In the genomic region with DNA sequence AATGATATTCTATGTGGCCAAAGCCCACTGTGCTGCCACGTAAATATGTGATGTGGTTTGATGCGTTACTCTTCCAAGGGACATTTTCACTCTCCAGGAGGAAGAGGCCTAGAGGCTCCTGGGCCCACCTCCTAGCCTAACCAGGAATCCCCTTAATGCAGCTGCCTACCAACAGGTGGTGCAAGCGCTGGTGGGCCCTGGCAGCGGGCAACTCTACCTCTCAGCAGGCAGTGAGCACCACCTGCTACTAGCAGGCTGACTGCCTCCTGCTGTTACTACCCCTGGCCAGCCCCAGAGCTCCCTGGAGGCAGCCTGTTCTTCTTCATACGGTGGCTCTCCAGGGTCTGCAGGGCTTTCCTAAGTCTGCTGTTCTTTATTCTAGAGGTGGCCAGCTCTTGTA, we compare ENCODE assay signal across 19 cellular contexts.
"Had no signal": no experiment of that assay in that cellular context is flagged by ENCODE, and none has a peak within 500 bp of the region (broad histone marks: within the 10 kb centered on the region; RNA-seq: fewer than 3 reads in every experiment).

No MANE protein-coding gene starts in this region.

- ATAC-seq: activated CD8-positive, alpha-beta T cell treated with anti-CD3 and anti-CD28 coated beads, Interleukin-2, amount 10 ng/mL, durations not matched to agents 7 days and 5 days; activated naive CD4-positive, alpha-beta T cell treated with anti-CD3 and anti-CD28 coated beads, Interleukin-2, amount 50 U/mL, for 72 hours; activated T-cell treated with anti-CD3 and anti-CD28 coated beads, Interleukin-2, amount 50 U/mL, for 72 hours; esophagus mucosa; natural killer cell; right cardiac atrium had no signal

- H3K4me1 ChIP-seq: tibial artery, uterus had no signal

- H3K36me3 ChIP-seq: tibial artery, uterus had no signal

- H3K27ac ChIP-seq: tibial artery, uterus had no signal

- FAIRE-seq: colon, endometrium, small intestine had no signal

- DNase-seq: activated CD4-positive, alpha-beta T cell treated with anti-CD3 and anti-CD28 coated beads, Interleukin-2, amount 10 ng/mL, durations not matched to agents 24 days and 14 days; activated CD8-positive, alpha-beta memory T cell treated with anti-CD3 and anti-CD28 coated beads, Interleukin-2, amount 50 U/mL, for 4 hours; activated CD8-positive, alpha-beta T cell treated with anti-CD3 and anti-CD28 coated beads, Interleukin-2, amount 10 ng/mL, durations not matched to agents 7 days and 5 days; activated gamma-delta T cell; activated T-cell treated with anti-CD3 and anti-CD28 coated beads, Interleukin-2, amount 50 U/mL, for 72 hours; hippocampal formation; mesendoderm; natural killer cell; occipital lobe; right cardiac atrium; small intestine; stimulated activated CD4-positive, alpha-beta T cell treated with anti-CD3 and anti-CD28 coated beads, Interleukin-4, amount 100 ng/mL, for 24 hours; stimulated activated naive CD4-positive, alpha-beta T cell; tibial artery; uterus had no signal

- H3K4me3 ChIP-seq: tibial artery, uterus had no signal

- H3K27me3 ChIP-seq: uterus had no signal

- H3K9me3 ChIP-seq: tibial artery, uterus had no signal
